ENCODE assay signal across 8 cellular contexts in the genomic region with DNA sequence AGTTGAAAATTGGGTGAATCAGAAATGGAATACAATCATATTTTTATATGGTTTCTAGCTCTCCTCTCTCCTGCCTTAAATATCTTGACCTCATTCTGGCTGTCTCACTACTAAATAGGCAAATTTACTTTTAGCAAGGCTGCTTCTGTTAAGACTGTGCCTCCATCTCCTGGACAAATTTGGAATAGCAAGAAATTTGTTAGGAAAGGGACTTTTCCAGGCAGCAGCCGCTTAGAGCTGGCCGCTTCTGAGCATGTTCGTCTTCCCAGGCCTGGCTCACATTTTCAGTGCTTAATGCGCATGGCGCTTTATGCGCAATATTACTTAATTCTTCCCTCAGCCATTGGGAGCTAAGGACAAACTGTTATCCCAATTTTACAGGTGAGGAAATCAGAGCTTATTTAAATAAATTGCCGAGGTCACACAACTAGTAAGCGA. TPM values are rescaled to one million over a fixed set of nuclear protein-coding genes. Genes with fewer than 3 reads are reported as not detected.
DNase-seq lines count a peak whose midpoint lies in the region; ATAC-seq and TF ChIP-seq lines count a peak whose summit lies in the region.

No MANE protein-coding gene starts in this region.

- ATAC-seq in HG02588 (IDR thresholded peaks at IDR 0.05; ENCODE audit: unreplicated experiment), result no peak

- CTCF ChIA-PET in AG04450 (lab: Charles Lee), result interaction anchor here (0.5 to 8.8 kb wide), 91 partner anchors 8 to 518 kb away, joined by 3 to 226 read pairs (median 5); partner anchors contain the start of gene MICAL3

- H3K27ac ChIP-seq in AG04450 (ENCODE audit: low read depth, low read length) (no peak overlapping the region), coronary artery (peak overlapping the region; percentile 79)

- DNase-seq in AG04450 (ENCODE audit: low read depth, low spot score) (peak; percentile 80), GM12865 (ENCODE audit: low read depth) (peak; percentile 87), NCI-H2029 treated with DMSO at 0.1 percent for 48 hours (lab: John Stamatoyannopoulos, UW) (peak; percentile 81), coronary artery (ENCODE audit: low spot score) (no peak), kidney tubule cell (ENCODE audit: low spot score) (peak; percentile 91)
- DNase-seq in T-helper 2 cell treated with Interferon-gamma antibody and Interleukin-4, amounts not matched to agents 5 μg/mL and 100 μg/mL, for 36 hours (ENCODE audit: low spot score), result peak; percentile 31
- DNase-seq in stimulated activated CD8-positive, alpha-beta memory T cell treated with anti-CD3 and anti-CD28 coated beads, Interleukin-4, amount 100 ng/mL, for 48 hours, result peak; percentile 38

- no peaks in the 10 kb centered on the region for H3K27me3 ChIP-seq in AG04450 (ENCODE audit: control insufficient read depth, insufficient read depth, low read length)

- H3K9me3 Mint-ChIP-seq in T-helper 2 cell treated with Interferon-gamma antibody and Interleukin-4, amounts not matched to agents 5 μg/mL and 100 μg/mL, for 36 hours, result no peaks in the 10 kb centered on the region

- TF ChIP-seq CTCF in AG04450 (IDR thresholded peaks at IDR 0.05; ENCODE audit: low read depth, low read length) (peak; percentile 91), GM12865 (IDR thresholded peaks at IDR 0.05; ENCODE audit: insufficient read depth, low read depth, low read length, missing control alignments) (peak; percentile 67), coronary artery (IDR thresholded peaks at IDR 0.05) (peak; percentile 59)

- POLR2A ChIA-PET in AG04450 (lab: Yijun Ruan, JAX), result interaction anchor here (0.6 to 1.8 kb wide), 3 partner anchors 38 to 246 kb away, joined by 4 to 5 read pairs (median 5); no protein-coding TSS in a partner anchor

- H3K36me3 Mint-ChIP-seq in T-helper 2 cell treated with Interferon-gamma antibody and Interleukin-4, amounts not matched to agents 5 μg/mL and 100 μg/mL, for 36 hours (ENCODE audit: low read depth), result peaks cover 22% of the 10 kb centered on the region

- H3K27me3 Mint-ChIP-seq in T-helper 2 cell treated with Interferon-gamma antibody and Interleukin-4, amounts not matched to agents 5 μg/mL and 100 μg/mL, for 36 hours (ENCODE audit: low read depth), result no peaks in the 10 kb centered on the region

- H3K4me1 Mint-ChIP-seq in T-helper 2 cell treated with Interferon-gamma antibody and Interleukin-4, amounts not matched to agents 5 μg/mL and 100 μg/mL, for 36 hours (ENCODE audit: low read depth), result peaks cover 22% of the 10 kb centered on the region

- H3K27ac Mint-ChIP-seq in T-helper 2 cell treated with Interferon-gamma antibody and Interleukin-4, amounts not matched to agents 5 μg/mL and 100 μg/mL, for 36 hours, result peak overlapping the region; percentile 2

- H3K4me3 ChIP-seq in AG04450 (ENCODE audit: low read depth, low read length) (no peak overlapping the region), GM12865 (ENCODE audit: low read depth, low read length) (peak overlapping the region; percentile 85), coronary artery (peak overlapping the region; percentile 29)

- H3K9me3 ChIP-seq in AG04450 (ENCODE audit: control insufficient read depth, insufficient read depth, low read length), result no peaks in the 10 kb centered on the region; the same call in 1 of the 2 replicates

- peak overlapping the region; percentile 90 for H3K4me3 Mint-ChIP-seq in T-helper 2 cell treated with Interferon-gamma antibody and Interleukin-4, amounts not matched to agents 5 μg/mL and 100 μg/mL, for 36 hours

RNA-seq across cellular contexts. Expression of gene PEX26, which starts 1.7 kb away (rescaled TPM):
- polyA plus RNA-seq in AG04450 (2011; rRNA removed), result 20.8 and 24.8 TPM in 2 replicates
- 27.3 and 35.8 TPM in 2 replicates for polyA minus RNA-seq in AG04450 (2011; rRNA and poly(A)+ RNA removed)

RNA-seq across cellular contexts. Expression of gene TUBA8, which starts 34.5 kb away (rescaled TPM):
- 2.7 and 3.0 TPM in 2 replicates for polyA plus RNA-seq in AG04450 (2011; rRNA removed)
- polyA minus RNA-seq in AG04450 (2011; rRNA and poly(A)+ RNA removed), result 2.7 and 3.5 TPM in 2 replicates

RNA-seq across cellular contexts. Expression of gene MICAL3, which starts 51.7 kb away (rescaled TPM):
- polyA plus RNA-seq in AG04450 (2011; rRNA removed), result 17.8 and 18.5 TPM in 2 replicates
- 29.1 and 40.9 TPM in 2 replicates for polyA minus RNA-seq in AG04450 (2011; rRNA and poly(A)+ RNA removed)
